In the genomic region with DNA sequence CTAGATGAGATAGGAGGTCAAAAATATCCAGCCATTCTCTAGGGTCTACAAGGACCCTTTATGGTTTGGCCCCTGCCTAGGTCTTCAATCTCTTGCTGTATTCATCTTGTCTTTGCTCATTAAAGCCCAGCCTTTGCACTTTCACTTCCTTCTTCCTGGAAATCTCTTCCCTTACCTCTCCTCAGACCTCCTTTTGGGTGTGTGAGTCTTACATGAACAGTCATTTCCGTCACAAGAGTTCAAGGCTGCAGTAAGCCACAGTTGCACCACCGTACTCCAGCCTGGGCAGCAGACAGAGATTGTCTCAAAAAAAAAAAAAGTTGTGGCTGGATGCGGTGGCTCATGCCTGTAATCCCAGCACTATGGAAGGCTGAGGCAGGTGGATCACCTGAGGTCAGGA, we compare ENCODE assay signal across 1 cellular context.
TF ChIP-seq lines count a peak whose summit lies in the region.

No MANE protein-coding gene starts in this region.

TF ChIP-seq in GM12878, 131 proteins besides CTCF, POLR2A, EP300 and RAD21:
- TF ChIP-seq, protein P1, sequence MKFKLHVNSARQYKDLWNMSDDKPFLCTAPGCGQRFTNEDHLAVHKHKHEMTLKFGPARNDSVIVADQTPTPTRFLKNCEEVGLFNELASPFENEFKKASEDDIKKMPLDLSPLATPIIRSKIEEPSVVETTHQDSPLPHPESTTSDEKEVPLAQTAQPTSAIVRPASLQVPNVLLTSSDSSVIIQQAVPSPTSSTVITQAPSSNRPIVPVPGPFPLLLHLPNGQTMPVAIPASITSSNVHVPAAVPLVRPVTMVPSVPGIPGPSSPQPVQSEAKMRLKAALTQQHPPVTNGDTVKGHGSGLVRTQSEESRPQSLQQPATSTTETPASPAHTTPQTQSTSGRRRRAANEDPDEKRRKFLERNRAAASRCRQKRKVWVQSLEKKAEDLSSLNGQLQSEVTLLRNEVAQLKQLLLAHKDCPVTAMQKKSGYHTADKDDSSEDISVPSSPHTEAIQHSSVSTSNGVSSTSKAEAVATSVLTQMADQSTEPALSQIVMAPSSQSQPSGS (IDR thresholded peaks at IDR 0.05; ENCODE audit: low read length) = no peak
- TF ChIP-seq TAF1 (IDR thresholded peaks at IDR 0.05; ENCODE audit: borderline replicate concordance, low read depth, low read length) = no peak
- no peak for TF ChIP-seq KLF5 (IDR thresholded peaks at IDR 0.05; ENCODE audit: partially characterized antibody)
- no peak for TF ChIP-seq BHLHE40 (IDR thresholded peaks at IDR 0.05; ENCODE audit: borderline replicate concordance in 1 of 2, low read depth in 2 of 2, low read length in 1 of 2)
- no peak for TF ChIP-seq SMARCA5 (IDR thresholded peaks at IDR 0.05)
- TF ChIP-seq SPI1 (IDR thresholded peaks at IDR 0.05; ENCODE audit: borderline replicate concordance, insufficient read depth, low read depth, low read length) = peak; percentile 51; the same call in 1 of the 2 replicates
- TF ChIP-seq POLR2AphosphoS5 (IDR thresholded peaks at IDR 0.05; ENCODE audit: low read length) = no peak
